8 cellular contexts compared by ENCODE assay signal in genomic region chr3:173411288-173412064, GRCh38. TPM values are rescaled to one million over a fixed set of nuclear protein-coding genes. Genes with fewer than 3 reads are reported as not detected.
DNase-seq lines count a peak whose midpoint lies in the region; TF ChIP-seq lines count a peak whose summit lies in the region.

No MANE protein-coding gene starts in this region.

- DNase-seq in BE2C = peak; percentile 15
- peak; percentile 50 for DNase-seq in HFFc6
- DNase-seq in SK-N-MC (ENCODE audit: low read depth, low spot score) = peak; percentile 72
- DNase-seq in globus pallidus (ENCODE audit: low spot score) = peak; percentile 81
- DNase-seq in smooth muscle cell (lab: John Stamatoyannopoulos, UW; ENCODE audit: unreplicated experiment) = no peak
- DNase-seq in effector CD4-positive, alpha-beta T cell = no peak
- DNase-seq in activated CD8-positive, alpha-beta memory T cell treated with anti-CD3 and anti-CD28 coated beads, Interleukin-2, amount 50 U/mL, for 48 hours = no peak
- no peak for DNase-seq in GF-D8 (lab: John Stamatoyannopoulos, UW)

- no peaks in the 10 kb centered on the region for H3F3A ChIP-seq in smooth muscle cell (ENCODE audit: low read depth)

- H4K20me1 ChIP-seq in smooth muscle cell (ENCODE audit: low read depth) = no peaks in the 10 kb centered on the region

- H3K9ac ChIP-seq in SK-N-MC (ENCODE audit: insufficient read length) = peak overlapping the region; percentile 27
- H3K9ac ChIP-seq in smooth muscle cell (ENCODE audit: low read depth) = no peak overlapping the region

- no peak overlapping the region for H3K4me3 ChIP-seq in BE2C (ENCODE audit: low read depth, low read length)
- H3K4me3 ChIP-seq in SK-N-MC = peak overlapping the region; percentile 30
- no peak overlapping the region for H3K4me3 ChIP-seq in smooth muscle cell

- no peaks in the 10 kb centered on the region for H3K79me2 ChIP-seq in smooth muscle cell (ENCODE audit: low read depth)

- H3K9me3 ChIP-seq in BE2C (no peaks in the 10 kb centered on the region), SK-N-MC (ENCODE audit: low read depth, low read length) (no peaks in the 10 kb centered on the region), smooth muscle cell (replicated peaks; ENCODE audit: low read depth) (no peaks in the 10 kb centered on the region)

- H3K4me1 ChIP-seq in BE2C (no peaks in the 10 kb centered on the region), smooth muscle cell (ENCODE audit: low read depth) (no peaks in the 10 kb centered on the region)

- H3K36me3 ChIP-seq in BE2C (no peaks in the 10 kb centered on the region), SK-N-MC (ENCODE audit: insufficient read depth, low read length) (no peaks in the 10 kb centered on the region), smooth muscle cell (ENCODE audit: low read depth) (no peaks in the 10 kb centered on the region)

- TF ChIP-seq CTCF in BE2C (IDR thresholded peaks at IDR 0.05; ENCODE audit: low read depth, low read length) (peak; percentile 43), HFFc6 (IDR thresholded peaks at IDR 0.05) (peak; percentile 81), smooth muscle cell (IDR thresholded peaks at IDR 0.05; ENCODE audit: borderline replicate concordance, insufficient read depth, poor library complexity, severe bottlenecking) (peak; percentile 47)

- H3K4me3 Mint-ChIP-seq in HFFc6 = no peak overlapping the region

- H3K4me2 ChIP-seq in smooth muscle cell = no peak overlapping the region

- H3K36me3 Mint-ChIP-seq in HFFc6 (ENCODE audit: low read depth) = no peaks in the 10 kb centered on the region

- WGBS in smooth muscle cell (ENCODE audit: low lambda C conversion rate) = 72% methylated on average over 5 of the region's 5 CpGs

- peaks cover 13% of the 10 kb centered on the region for H3K4me1 Mint-ChIP-seq in HFFc6 (ENCODE audit: low read depth)

- H2AFZ ChIP-seq in smooth muscle cell (ENCODE audit: low read depth) = no peak overlapping the region

- no peaks in the 10 kb centered on the region for H3K27me3 ChIP-seq in BE2C
- H3K27me3 ChIP-seq in smooth muscle cell (ENCODE audit: low read depth) = no peaks in the 10 kb centered on the region

- no peaks in the 10 kb centered on the region; the same call in 1 of the 2 replicates for H3K27me3 Mint-ChIP-seq in HFFc6 (ENCODE audit: insufficient read depth)

- H3K27ac ChIP-seq in SK-N-MC = peak overlapping the region; percentile 17
- H3K27ac ChIP-seq in smooth muscle cell (ENCODE audit: low read depth) = no peak overlapping the region

- no peaks in the 10 kb centered on the region for H3K9me3 Mint-ChIP-seq in HFFc6

- H3K27ac Mint-ChIP-seq in HFFc6 = no peak overlapping the region

RNA-seq across cellular contexts. Expression of gene NLGN1, which starts 13.9 kb away (rescaled TPM):
- not detected for polyA plus RNA-seq in BE2C (2012; ENCODE audit: insufficient read depth, insufficient read length, low read depth)
- total RNA-seq in HFFc6 (2021; fragmentation: NEBNext Ultra II Directional; extraction: Animal tissue kit (Norgen Biotek cat#: 25700)) = 10 to 100 TPM; 10.0 to 17.2 (median 15.7) TPM
- 0.04 and 0.13 TPM in 2 replicates for total RNA-seq in smooth muscle cell
- polyA plus RNA-seq in smooth muscle cell = 0.97 TPM in 1 of 2 replicates, not detected in the other

Comparison
In these comparisons a context has a peak if more than half of its experiments do, and no peak if none do; other contexts are left out.
1. DNase-seq: peak in BE2C (single experiment), HFFc6 (single experiment), SK-N-MC (single experiment) and globus pallidus (single experiment); none in smooth muscle cell (single experiment), effector CD4-positive, alpha-beta T cell (single experiment), activated CD8-positive, alpha-beta memory T cell treated with anti-CD3 and anti-CD28 coated beads, Interleukin-2, amount 50 U/mL, for 48 hours (single experiment) and GF-D8 (single experiment).
2. Peak in every context shown above with its lines, with median percentiles within 50 percentile points of each other: CTCF ChIP-seq.